ENCODE assay signal across 1 cellular context in the genomic region with DNA sequence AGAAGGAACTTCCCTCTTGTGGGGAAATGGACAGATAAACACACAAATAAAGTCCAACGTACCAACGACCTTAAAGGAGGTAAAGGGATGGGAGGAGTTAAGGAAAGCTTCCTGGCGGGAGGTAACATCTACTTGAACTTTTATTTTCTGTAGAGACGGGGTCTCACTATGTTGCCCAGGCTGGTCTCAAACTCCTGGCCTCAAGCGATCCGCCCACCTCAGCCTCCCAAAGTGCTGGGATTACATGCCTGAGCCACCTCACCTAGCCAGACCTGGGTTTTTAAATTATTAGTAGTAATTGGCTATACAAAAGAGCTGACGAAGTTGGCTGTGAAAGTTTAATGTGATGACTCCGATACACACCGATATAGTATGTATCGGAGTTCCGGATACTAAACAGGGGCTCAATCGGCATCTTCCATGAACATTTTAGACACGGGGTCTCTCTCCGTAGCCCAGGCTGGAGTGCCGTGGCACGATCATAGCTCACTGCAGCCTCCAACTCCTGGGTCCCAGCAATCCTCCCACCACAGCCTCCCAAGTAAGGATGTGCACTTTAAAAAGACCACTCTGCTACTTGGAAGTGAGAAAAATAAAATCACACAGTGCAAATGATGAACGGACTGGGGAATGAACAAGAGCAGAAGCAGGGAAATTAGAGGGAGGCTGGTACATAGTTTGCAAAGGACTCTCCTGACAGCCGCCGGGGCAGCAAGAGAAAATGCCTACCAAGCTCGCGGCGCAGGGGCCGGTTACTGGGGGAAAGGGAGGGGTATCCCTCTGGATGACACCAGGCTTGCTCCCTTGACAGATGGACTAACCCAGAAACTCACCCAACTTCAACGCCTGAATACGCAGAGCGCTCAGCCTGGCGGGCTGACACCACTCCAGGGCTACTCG.
TF ChIP-seq lines count a peak whose summit lies in the region.

No MANE protein-coding gene starts in this region.

TF ChIP-seq in H1, 55 proteins besides CTCF, POLR2A, EP300 and RAD21:
- peak in 1 of 2 experiments; percentile 91; a peak in 2 of 4 replicates for TF ChIP-seq SIN3A (conservative IDR thresholded peaks at IDR 0.05 in 1 of 2, IDR thresholded peaks at IDR 0.05 in 1 of 2; ENCODE audit: low read depth in 1 of 2, low read length in 2 of 2)
- TF ChIP-seq, protein P1, sequence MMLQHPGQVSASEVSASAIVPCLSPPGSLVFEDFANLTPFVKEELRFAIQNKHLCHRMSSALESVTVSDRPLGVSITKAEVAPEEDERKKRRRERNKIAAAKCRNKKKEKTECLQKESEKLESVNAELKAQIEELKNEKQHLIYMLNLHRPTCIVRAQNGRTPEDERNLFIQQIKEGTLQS (IDR thresholded peaks at IDR 0.05; ENCODE audit: insufficient read depth, low read depth, low read length): no peak
